ENCODE assay signal across 8 cellular contexts in genomic region chr2:73927344-73927743, GRCh38. TPM values are rescaled to one million over a fixed set of nuclear protein-coding genes. Genes with fewer than 3 reads are reported as not detected.
A peak's percentile ranks its signal among the peaks of the same experiment; 100 is the strongest.
DNase-seq lines count a peak whose midpoint lies in the region; ATAC-seq and TF ChIP-seq lines count a peak whose summit lies in the region.

No MANE protein-coding gene starts in this region.

- intact Hi-C loops in head of caudate nucleus (cut with DNase I): loop anchor here (5.0 to 10.0 kb wide), 2 partner anchors 75 to 217 kb away; partner anchors contain the start of gene BOLA3

- DNase-seq in GM12864 (ENCODE audit: low read depth): no peak
- peak; percentile 15 for DNase-seq in fibroblast of the aortic adventitia (ENCODE audit: low read depth)
- no peak for DNase-seq in retinal pigment epithelial cell (ENCODE audit: low read depth)
- DNase-seq in RKO (ENCODE audit: low spot score): no peak
- DNase-seq in head of caudate nucleus: no peak

- H3K4me3 ChIP-seq in GM12864 (ENCODE audit: low read depth, low read length) (peak overlapping the region; percentile 77), fibroblast of the aortic adventitia (ENCODE audit: low read depth, low read length) (peak overlapping the region; percentile 86), retinal pigment epithelial cell (ENCODE audit: low read length) (peak overlapping the region; percentile 78)

- H3K27ac ChIP-seq in VCaP: peak overlapping the region; percentile 88

- ATAC-seq in GM19463 (IDR thresholded peaks at IDR 0.05; ENCODE audit: unreplicated experiment): no peak
- ATAC-seq in GM18858 (IDR thresholded peaks at IDR 0.05; ENCODE audit: unreplicated experiment): no peak

- TF ChIP-seq CTCF in GM12864 (IDR thresholded peaks at IDR 0.05; ENCODE audit: low read depth, low read length, missing control alignments) (no peak), VCaP (conservative IDR thresholded peaks at IDR 0.05) (no peak), fibroblast of the aortic adventitia (IDR thresholded peaks at IDR 0.05; ENCODE audit: insufficient read depth, low read length) (no peak), retinal pigment epithelial cell (conservative IDR thresholded peaks at IDR 0.05; ENCODE audit: low read depth, low read length) (no peak)

RNA-seq across cellular contexts. Expression of gene DGUOK, which starts 0.7 kb away (rescaled TPM):
- 15.3 and 57.7 TPM in 2 replicates for total RNA-seq in fibroblast of the aortic adventitia (ENCODE audit: low replicate concordance)

RNA-seq across cellular contexts. Expression of gene ACTG2, which starts 34.5 kb away (rescaled TPM):
- 2.4 TPM in 1 of 2 replicates, not detected in the other for total RNA-seq in fibroblast of the aortic adventitia (ENCODE audit: low replicate concordance)

RNA-seq across cellular contexts. Expression of gene TET3, which starts 57.4 kb away (rescaled TPM):
- total RNA-seq in fibroblast of the aortic adventitia (ENCODE audit: low replicate concordance): 2.4 and 6.1 TPM in 2 replicates
